Comparison of ENCODE assay signal across 31 cellular contexts in the genomic region with DNA sequence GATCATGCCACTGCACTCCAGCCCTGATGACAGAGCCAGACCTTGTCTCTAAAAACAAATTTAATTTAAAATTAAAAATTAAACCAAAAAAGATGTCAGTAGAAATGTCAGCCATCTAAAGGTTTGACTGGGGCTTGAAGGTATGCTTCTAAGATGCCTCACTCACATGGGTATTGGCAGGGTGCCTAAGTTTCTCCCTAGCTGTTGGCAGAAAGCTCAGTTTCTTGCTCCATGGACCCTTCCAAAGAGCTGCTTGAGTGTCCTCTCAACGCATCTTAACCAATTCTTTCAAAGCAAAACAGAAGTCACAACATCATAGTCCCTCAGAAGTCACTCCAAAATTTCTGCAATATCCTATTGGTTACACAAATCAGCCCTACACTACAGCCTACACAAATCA.
"Had no signal": no experiment of that assay in that cellular context is flagged by ENCODE, and none has a peak within 500 bp of the region (broad histone marks: within the 10 kb centered on the region; RNA-seq: fewer than 3 reads in every experiment).

No MANE protein-coding gene starts in this region.

- H3K36me3 ChIP-seq: adrenal gland, ascending aorta, brain microvascular endothelial cell, breast epithelium, cardiac muscle cell had no signal

- H3K27ac ChIP-seq: adrenal gland, ascending aorta, body of pancreas, brain microvascular endothelial cell, breast epithelium, cardiac muscle cell had no signal

- H3K4me1 ChIP-seq: adrenal gland, ascending aorta, body of pancreas, breast epithelium had no signal

- H3K9me3 ChIP-seq: adrenal gland, ascending aorta, body of pancreas, breast epithelium had no signal

- ATAC-seq: activated naive CD4-positive, alpha-beta T cell treated with anti-CD3 and anti-CD28 coated beads, Interleukin-2, amount 50 U/mL, for 72 hours; activated naive CD8-positive, alpha-beta T cell treated with anti-CD3 and anti-CD28 coated beads, Interleukin-2, amount 50 U/mL, for 24 hours; activated T-cell treated with anti-CD3 and anti-CD28 coated beads, Interleukin-2, amount 50 U/mL, for 4 hours; activated T-cell treated with anti-CD3 and anti-CD28 coated beads, Interleukin-2, amount 50 U/mL, for 72 hours; activated T-helper 17 cell treated with anti-CD3 and anti-CD28 coated beads, Interleukin-2, amount 50 U/mL, for 72 hours; body of pancreas had no signal

- H3K27me3 ChIP-seq: adrenal gland, ascending aorta, body of pancreas, brain microvascular endothelial cell, breast epithelium, cardiac muscle cell had no signal

- DNase-seq: activated effector memory CD4-positive, alpha-beta T cell treated with anti-CD3 and anti-CD28 coated beads, Interleukin-2, amount 50 U/mL, for 16 hours; activated effector memory CD4-positive, alpha-beta T cell treated with Interleukin-2 at 50 U/mL for 16 hours; activated gamma-delta T cell; activated gamma-delta T cell treated with Interleukin-2 at 50 U/mL for 16 hours; activated naive CD4-positive, alpha-beta T cell; activated naive CD4-positive, alpha-beta T cell treated with anti-CD3 and anti-CD28 coated beads for 36 hours; activated naive CD4-positive, alpha-beta T cell treated with anti-CD3 and anti-CD28 coated beads, Interleukin-2, amount 10 ng/mL, durations not matched to agents 7 days and 5 days; activated naive CD4-positive, alpha-beta T cell treated with anti-CD3 and anti-CD28 coated beads, Interleukin-2, amount 50 U/mL, for 16 hours; activated naive CD4-positive, alpha-beta T cell treated with Interleukin-2 at 50 U/mL for 16 hours; activated naive CD8-positive, alpha-beta T cell treated with anti-CD3 and anti-CD28 coated beads for 36 hours; activated naive CD8-positive, alpha-beta T cell treated with anti-CD3 and anti-CD28 coated beads, Interleukin-2, amount 10 ng/mL, durations not matched to agents 7 days and 5 days; activated naive CD8-positive, alpha-beta T cell treated with anti-CD3 and anti-CD28 coated beads, Interleukin-2, amount 50 U/mL, for 24 hours; activated T-cell treated with anti-CD3 and anti-CD28 coated beads, Interleukin-2, amount 50 U/mL, for 24 hours; activated T-cell treated with anti-CD3 and anti-CD28 coated beads, Interleukin-2, amount 50 U/mL, for 4 hours; activated T-cell treated with anti-CD3 and anti-CD28 coated beads, Interleukin-2, amount 50 U/mL, for 48 hours; activated T-cell treated with anti-CD3 and anti-CD28 coated beads, Interleukin-2, amount 50 U/mL, for 72 hours; adrenal gland; amniotic stem cell; amygdala; anterior cingulate cortex; aorta; body of pancreas; brain microvascular endothelial cell; caudate nucleus; central memory CD4-positive, alpha-beta T cell; cerebellar nuclear complex had no signal

- H3K4me3 ChIP-seq: adrenal gland, ascending aorta, body of pancreas, breast epithelium, cardiac muscle cell had no signal
